24 cellular contexts compared by ENCODE assay signal in the genomic region with DNA sequence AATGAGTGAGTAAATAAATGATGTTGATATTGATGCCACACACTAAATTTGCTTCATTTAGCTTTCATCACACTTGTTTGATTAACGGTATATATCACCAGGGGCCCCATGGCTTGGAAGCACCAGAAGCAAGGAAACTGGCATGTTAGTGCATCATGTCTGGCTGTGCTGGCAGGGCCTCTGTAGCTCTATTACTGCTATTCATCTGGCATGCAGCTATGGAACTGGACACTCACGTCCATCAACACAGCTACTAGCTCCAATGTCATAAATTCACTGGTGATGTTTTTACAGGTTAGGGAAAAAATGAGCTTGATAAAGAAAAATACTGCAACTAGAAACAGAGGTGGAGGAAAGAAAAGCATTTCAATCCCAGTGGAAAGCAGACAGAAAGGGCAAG.
"Had no signal": no experiment of that assay in that cellular context is flagged by ENCODE, and none has a peak within 500 bp of the region (broad histone marks: within the 10 kb centered on the region; RNA-seq: fewer than 3 reads in every experiment).

No MANE protein-coding gene starts in this region.

- H3K4me3 ChIP-seq: adrenal gland, breast epithelium, Peyer's patch, SJSA1 had no signal

- H3K27me3 ChIP-seq: adrenal gland, breast epithelium, Peyer's patch, SJSA1 had no signal

- H3K27ac Mint-ChIP-seq: activated CD8-positive, alpha-beta T cell treated with anti-CD3 and anti-CD28 coated beads for 36 hours; activated naive CD8-positive, alpha-beta T cell treated with anti-CD3 and anti-CD28 coated beads, Interleukin-2, amount 10 ng/mL, durations not matched to agents 7 days and 5 days; activated T-cell treated with anti-CD3 and anti-CD28 coated beads, Interleukin-2, amount 50 U/mL, for 72 hours; activated T-helper 2 cell treated with anti-CD3 and anti-CD28 coated beads, Interferon-gamma antibody, Interleukin-2, Interleukin-4, amounts not matched to agents 10 μg/mL and 5 μg/mL and 100 μg/mL, durations not matched to agents 14 hours and 24 hours and 36 hours; T-helper 2 cell treated with Interferon-gamma antibody and Interleukin-4, amounts not matched to agents 5 μg/mL and 100 μg/mL, for 36 hours had no signal

- H3K4me1 Mint-ChIP-seq: activated naive CD8-positive, alpha-beta T cell treated with anti-CD3 and anti-CD28 coated beads, Interleukin-2, amount 10 ng/mL, durations not matched to agents 7 days and 5 days had no signal

- ATAC-seq: activated CD4-positive, CD25-positive, alpha-beta regulatory T cell treated with anti-CD3 and anti-CD28 coated beads, Interleukin-2, amount 50 U/mL, for 24 hours; activated CD8-positive, alpha-beta T cell treated with anti-CD3 and anti-CD28 coated beads for 36 hours; activated T-cell treated with anti-CD3 and anti-CD28 coated beads, Interleukin-2, amount 50 U/mL, for 72 hours had no signal

- H3K9me3 Mint-ChIP-seq: activated CD8-positive, alpha-beta T cell treated with anti-CD3 and anti-CD28 coated beads for 36 hours; activated naive CD8-positive, alpha-beta T cell treated with anti-CD3 and anti-CD28 coated beads, Interleukin-2, amount 10 ng/mL, durations not matched to agents 7 days and 5 days; activated T-cell treated with anti-CD3 and anti-CD28 coated beads, Interleukin-2, amount 50 U/mL, for 72 hours; activated T-helper 2 cell treated with anti-CD3 and anti-CD28 coated beads, Interferon-gamma antibody, Interleukin-2, Interleukin-4, amounts not matched to agents 10 μg/mL and 5 μg/mL and 100 μg/mL, durations not matched to agents 14 hours and 24 hours and 36 hours; T-helper 2 cell treated with Interferon-gamma antibody and Interleukin-4, amounts not matched to agents 5 μg/mL and 100 μg/mL, for 36 hours had no signal

- H3K27ac ChIP-seq: adrenal gland, breast epithelium, Peyer's patch, SJSA1 had no signal

- H3K36me3 Mint-ChIP-seq: activated naive CD8-positive, alpha-beta T cell treated with anti-CD3 and anti-CD28 coated beads, Interleukin-2, amount 10 ng/mL, durations not matched to agents 7 days and 5 days had no signal

- H3K4me3 Mint-ChIP-seq: activated CD8-positive, alpha-beta T cell treated with anti-CD3 and anti-CD28 coated beads for 36 hours; activated naive CD8-positive, alpha-beta T cell treated with anti-CD3 and anti-CD28 coated beads, Interleukin-2, amount 10 ng/mL, durations not matched to agents 7 days and 5 days; activated T-cell treated with anti-CD3 and anti-CD28 coated beads, Interleukin-2, amount 50 U/mL, for 72 hours; T-helper 2 cell treated with Interferon-gamma antibody and Interleukin-4, amounts not matched to agents 5 μg/mL and 100 μg/mL, for 36 hours had no signal

- H3K27me3 Mint-ChIP-seq: activated CD8-positive, alpha-beta T cell treated with anti-CD3 and anti-CD28 coated beads for 36 hours; activated naive CD8-positive, alpha-beta T cell treated with anti-CD3 and anti-CD28 coated beads, Interleukin-2, amount 10 ng/mL, durations not matched to agents 7 days and 5 days had no signal

- DNase-seq: activated CD4-positive, alpha-beta T cell treated with anti-CD3 and anti-CD28 coated beads for 4 hours; activated CD8-positive, alpha-beta memory T cell treated with anti-CD3 and anti-CD28 coated beads, Interleukin-2, amount 50 U/mL, for 4 hours; activated CD8-positive, alpha-beta T cell treated with anti-CD3 and anti-CD28 coated beads for 36 hours; activated naive CD4-positive, alpha-beta T cell treated with anti-CD3 and anti-CD28 coated beads, Interleukin-2, amount 50 U/mL, for 16 hours; activated naive CD8-positive, alpha-beta T cell treated with anti-CD3 and anti-CD28 coated beads, Interleukin-2, amount 10 ng/mL, durations not matched to agents 7 days and 5 days; activated T-cell treated with anti-CD3 and anti-CD28 coated beads, Interleukin-2, amount 50 U/mL, for 72 hours; adrenal gland; anterior cingulate cortex; caudate nucleus; Kasumi-1; KBM-7; NCI-H1105 treated with DMSO at 0.1 percent for 48 hours; NCI-H1436 treated with DMSO at 0.1 percent for 48 hours; NCI-H187; NCI-H524 treated with DMSO at 0.1 percent for 48 hours; NCI-H748 treated with DMSO at 0.1 percent for 48 hours; OCI-M1; Peyer's patch; SHP77 had no signal

- H3K4me1 ChIP-seq: adrenal gland, breast epithelium, Peyer's patch, SJSA1 had no signal

- H3K36me3 ChIP-seq: adrenal gland, breast epithelium, Peyer's patch, SJSA1 had no signal

- H3K9me3 ChIP-seq: adrenal gland, breast epithelium, Peyer's patch, SJSA1 had no signal
